In the genomic region with DNA sequence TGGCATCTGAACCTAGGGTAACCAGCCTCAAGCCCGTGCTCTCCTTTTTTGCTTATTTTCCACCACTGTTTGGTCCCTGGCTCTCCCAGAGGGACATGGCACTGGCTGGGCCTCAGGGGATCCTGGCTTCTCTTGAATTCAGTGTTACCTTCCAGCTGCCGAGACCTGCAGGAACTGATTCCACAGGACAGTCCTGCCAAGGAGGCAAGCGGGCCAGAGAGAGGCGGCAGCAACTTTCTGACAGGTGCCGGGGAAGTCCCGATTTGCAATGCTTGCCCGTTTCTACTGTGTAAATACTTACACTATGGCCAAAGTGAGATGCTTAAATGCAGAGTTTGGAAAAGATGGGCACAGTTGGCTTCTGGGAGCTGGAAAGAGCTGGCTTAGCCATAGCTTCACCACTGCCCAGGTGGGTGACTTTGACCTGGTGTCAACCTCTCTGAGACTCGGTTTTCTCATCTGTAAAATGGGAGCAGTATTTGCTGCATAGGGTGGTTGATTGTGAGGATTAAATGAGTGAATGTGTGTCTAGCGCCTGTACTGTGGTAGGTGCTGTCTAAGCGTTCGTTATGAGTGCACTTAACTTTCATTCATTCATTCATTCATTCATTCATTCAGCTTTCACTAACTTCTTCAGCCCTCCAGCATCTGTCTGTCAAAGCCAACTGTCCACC, we compare ENCODE assay signal across 22 cellular contexts.
DNase-seq lines count a peak whose midpoint lies in the region; ATAC-seq, FAIRE-seq and TF ChIP-seq lines count a peak whose summit lies in the region.
"Had no signal": no experiment of that assay in that cellular context is flagged by ENCODE, and none has a peak within 500 bp of the region (broad histone marks: within the 10 kb centered on the region; RNA-seq: fewer than 3 reads in every experiment).

No MANE protein-coding gene starts in this region.

- POLR2A ChIA-PET in activated CD4-positive, alpha-beta T cell treated with anti-CD3 and anti-CD28 coated beads for 36 hours (lab: Charles Lee) = no interaction called here
- POLR2A ChIA-PET in Panc1 (lab: Charles Lee) = no interaction called here

- H3K9me3 Mint-ChIP-seq in activated CD4-positive, alpha-beta T cell treated with anti-CD3 and anti-CD28 coated beads for 36 hours (ENCODE audit: low read depth) = peaks cover 4% of the 10 kb centered on the region
- peaks cover 2% of the 10 kb centered on the region for H3K9me3 Mint-ChIP-seq in stimulated activated effector memory CD8-positive, alpha-beta T cell treated with anti-CD3 and anti-CD28 coated beads, Interleukin-12 subunit alpha, Interleukin-12 subunit beta, amount 100 ng/mL, for 72 hours
- H3K9me3 Mint-ChIP-seq: activated CD4-positive, alpha-beta T cell treated with anti-CD3 and anti-CD28 coated beads, Interleukin-2, amount 10 ng/mL, durations not matched to agents 7 days and 5 days had no signal

- no peak for DNase-seq in activated CD4-positive, alpha-beta T cell treated with anti-CD3 and anti-CD28 coated beads for 36 hours
- DNase-seq in activated CD4-positive, alpha-beta T cell treated with anti-CD3 and anti-CD28 coated beads, Interleukin-2, amount 50 U/mL, for 4 hours = no peak
- DNase-seq in Panc1 (ENCODE audit: low read depth, low spot score) (no peak), kidney (peak; percentile 28), HUDEP-2 (lab: John Stamatoyannopoulos, UW; ENCODE audit: unreplicated experiment in 76 of 76) (no peak), frontal cortex (ENCODE audit: low spot score in 2 of 2) (no peak)
- DNase-seq in stimulated activated effector memory CD8-positive, alpha-beta T cell treated with anti-CD3 and anti-CD28 coated beads, Interleukin-12 subunit alpha, Interleukin-12 subunit beta, amount 100 ng/mL, for 72 hours (ENCODE audit: low spot score in 2 of 2) = no peak
- DNase-seq: activated CD4-positive, alpha-beta T cell treated with anti-CD3 and anti-CD28 coated beads, Interleukin-2, amount 10 ng/mL, durations not matched to agents 7 days and 5 days; activated naive CD4-positive, alpha-beta T cell; effector CD8-positive, alpha-beta T cell; KG1; NCI-H2029; NCI-H446 treated with DMSO at 0.1 percent for 48 hours; stimulated activated CD4-positive, alpha-beta T cell treated with anti-CD3 and anti-CD28 coated beads, Interleukin-1b, Interleukin-23, amount 100 ng/mL, for 48 hours; stimulated activated naive CD4-positive, alpha-beta T cell treated with Interleukin-2 at 50 U/mL for 16 hours; T-helper 1 cell; transverse colon had no signal

- H3K9me3 ChIP-seq in Panc1 (ENCODE audit: control insufficient read depth, insufficient read depth, low read depth, low read length) = no peaks in the 10 kb centered on the region
- H3K9me3 ChIP-seq in kidney (ENCODE audit: control insufficient read depth in 1 of 2, low read length in 2 of 2) = no peaks in the 10 kb centered on the region
- H3K9me3 ChIP-seq: BLaER1, heart left ventricle, transverse colon had no signal

- no TSS peak for BruUV-seq in Panc1 (replicated peaks; lab: Mats Ljungman, UMichigan)

- H3K4me1 ChIP-seq in Panc1 (ENCODE audit: control insufficient read depth, insufficient read depth, low read length) (peaks cover 40% of the 10 kb centered on the region), kidney (ENCODE audit: control insufficient read depth in 1 of 2, insufficient read depth in 1 of 2, low read depth in 1 of 2, low read length in 2 of 2) (peaks cover 13 to 16% of the 10 kb centered on the region in 2 donors)

- no peaks in the 10 kb centered on the region for H3K27me3 ChIP-seq in Panc1 (ENCODE audit: control insufficient read depth, insufficient read depth, low read length)
- H3K27me3 ChIP-seq: BLaER1, heart left ventricle, transverse colon had no signal

- in situ Hi-C loops in Panc1 (cut with HindIII; ENCODE audit: low pct_unique_long_range_greater_than_20kb, low sequenced_read_pairs) = no loop called here

- peaks cover 34% of the 10 kb centered on the region for H3K4me1 Mint-ChIP-seq in activated CD4-positive, alpha-beta T cell treated with anti-CD3 and anti-CD28 coated beads for 36 hours
- H3K4me1 Mint-ChIP-seq in stimulated activated effector memory CD8-positive, alpha-beta T cell treated with anti-CD3 and anti-CD28 coated beads, Interleukin-12 subunit alpha, Interleukin-12 subunit beta, amount 100 ng/mL, for 72 hours = peaks cover 50% of the 10 kb centered on the region

- intact Hi-C loops in activated CD4-positive, alpha-beta T cell treated with anti-CD3 and anti-CD28 coated beads for 36 hours (cut with DNase I, micrococcal nuclease) = loop anchor here in 1 of 2 experiments (2.0 kb wide), 1 partner anchor 125 kb away; a partner anchor contains a TSS
- intact Hi-C loops in Panc1 (cut with micrococcal nuclease; ENCODE audit: unreplicated experiment) = no loop called here
- intact Hi-C loops in kidney (cut with DNase I) = no loop called here

- CTCF ChIA-PET in activated CD4-positive, alpha-beta T cell treated with anti-CD3 and anti-CD28 coated beads for 36 hours (lab: Charles Lee) = interaction anchor here (0.6 to 1.7 kb wide), 6 partner anchors 45 to 202 kb away, joined by 3 to 4 read pairs (median 4); no protein-coding TSS in a partner anchor
- CTCF ChIA-PET in Panc1 (lab: Charles Lee) = no interaction called here

- peak overlapping the region; percentile 92 for H3K27ac Mint-ChIP-seq in activated CD4-positive, alpha-beta T cell treated with anti-CD3 and anti-CD28 coated beads for 36 hours
- peak overlapping the region; percentile 92 for H3K27ac Mint-ChIP-seq in stimulated activated effector memory CD8-positive, alpha-beta T cell treated with anti-CD3 and anti-CD28 coated beads, Interleukin-12 subunit alpha, Interleukin-12 subunit beta, amount 100 ng/mL, for 72 hours
- H3K27ac Mint-ChIP-seq: activated CD4-positive, alpha-beta T cell treated with anti-CD3 and anti-CD28 coated beads, Interleukin-2, amount 10 ng/mL, durations not matched to agents 7 days and 5 days had no signal

- H3K36me3 Mint-ChIP-seq in activated CD4-positive, alpha-beta T cell treated with anti-CD3 and anti-CD28 coated beads for 36 hours (ENCODE audit: low read depth) = peaks cover 5% of the 10 kb centered on the region
- peaks cover 26% of the 10 kb centered on the region for H3K36me3 Mint-ChIP-seq in stimulated activated effector memory CD8-positive, alpha-beta T cell treated with anti-CD3 and anti-CD28 coated beads, Interleukin-12 subunit alpha, Interleukin-12 subunit beta, amount 100 ng/mL, for 72 hours

- no peaks in the 10 kb centered on the region for H3K36me3 ChIP-seq in Panc1 (ENCODE audit: control insufficient read depth, insufficient read depth, low read length)
- no peaks in the 10 kb centered on the region for H3K36me3 ChIP-seq in kidney (ENCODE audit: control insufficient read depth in 1 of 2, insufficient read depth in 2 of 2, low read length in 2 of 2)
- H3K36me3 ChIP-seq: heart left ventricle, transverse colon had no signal

- H3K27ac ChIP-seq in Panc1 (ENCODE audit: low read length) (peak overlapping the region; percentile 86), kidney (ENCODE audit: low read depth in 2 of 2, low read length in 2 of 2) (no peak overlapping the region)
- H3K27ac ChIP-seq: BLaER1, heart left ventricle had no signal

- no peak overlapping the region for H3K4me3 Mint-ChIP-seq in activated CD4-positive, alpha-beta T cell treated with anti-CD3 and anti-CD28 coated beads for 36 hours
- H3K4me3 Mint-ChIP-seq in stimulated activated effector memory CD8-positive, alpha-beta T cell treated with anti-CD3 and anti-CD28 coated beads, Interleukin-12 subunit alpha, Interleukin-12 subunit beta, amount 100 ng/mL, for 72 hours = peak overlapping the region; percentile 58
- H3K4me3 Mint-ChIP-seq: activated CD4-positive, alpha-beta T cell treated with anti-CD3 and anti-CD28 coated beads, Interleukin-2, amount 10 ng/mL, durations not matched to agents 7 days and 5 days had no signal

- H3K27me3 Mint-ChIP-seq in activated CD4-positive, alpha-beta T cell treated with anti-CD3 and anti-CD28 coated beads for 36 hours = no peaks in the 10 kb centered on the region
- H3K27me3 Mint-ChIP-seq: activated CD4-positive, alpha-beta T cell treated with anti-CD3 and anti-CD28 coated beads, Interleukin-2, amount 10 ng/mL, durations not matched to agents 7 days and 5 days had no signal

- TF ChIP-seq CTCF in Panc1 (IDR thresholded peaks at IDR 0.05) (no peak), kidney (IDR thresholded peaks at IDR 0.05; ENCODE audit: borderline replicate concordance, extremely low read depth, insufficient read depth) (no peak)

- no peak overlapping the region for H3K9ac ChIP-seq in kidney (ENCODE audit: low read length in 2 of 2)

- H3K4me3 ChIP-seq in Panc1 (ENCODE audit: low read depth in 2 of 2, low read length in 2 of 2) (no peak overlapping the region), kidney (ENCODE audit: low read length in 2 of 2) (no peak overlapping the region)
- H3K4me3 ChIP-seq: BLaER1, heart left ventricle, transverse colon had no signal

- no peak for FAIRE-seq in kidney (lab: Jason Lieb, UNC)
- no peak for FAIRE-seq in frontal cortex (lab: Jason Lieb, UNC)
- FAIRE-seq: A204.1, astrocyte had no signal

- ATAC-seq in activated CD4-positive, alpha-beta T cell treated with anti-CD3 and anti-CD28 coated beads for 36 hours = no peak
- no peak for ATAC-seq in Panc1
- no peak for ATAC-seq in stimulated activated effector memory CD8-positive, alpha-beta T cell treated with anti-CD3 and anti-CD28 coated beads, Interleukin-12 subunit alpha, Interleukin-12 subunit beta, amount 100 ng/mL, for 72 hours
- no peak for ATAC-seq in GM21825 (IDR thresholded peaks at IDR 0.05; ENCODE audit: unreplicated experiment)
